In the genomic region with DNA sequence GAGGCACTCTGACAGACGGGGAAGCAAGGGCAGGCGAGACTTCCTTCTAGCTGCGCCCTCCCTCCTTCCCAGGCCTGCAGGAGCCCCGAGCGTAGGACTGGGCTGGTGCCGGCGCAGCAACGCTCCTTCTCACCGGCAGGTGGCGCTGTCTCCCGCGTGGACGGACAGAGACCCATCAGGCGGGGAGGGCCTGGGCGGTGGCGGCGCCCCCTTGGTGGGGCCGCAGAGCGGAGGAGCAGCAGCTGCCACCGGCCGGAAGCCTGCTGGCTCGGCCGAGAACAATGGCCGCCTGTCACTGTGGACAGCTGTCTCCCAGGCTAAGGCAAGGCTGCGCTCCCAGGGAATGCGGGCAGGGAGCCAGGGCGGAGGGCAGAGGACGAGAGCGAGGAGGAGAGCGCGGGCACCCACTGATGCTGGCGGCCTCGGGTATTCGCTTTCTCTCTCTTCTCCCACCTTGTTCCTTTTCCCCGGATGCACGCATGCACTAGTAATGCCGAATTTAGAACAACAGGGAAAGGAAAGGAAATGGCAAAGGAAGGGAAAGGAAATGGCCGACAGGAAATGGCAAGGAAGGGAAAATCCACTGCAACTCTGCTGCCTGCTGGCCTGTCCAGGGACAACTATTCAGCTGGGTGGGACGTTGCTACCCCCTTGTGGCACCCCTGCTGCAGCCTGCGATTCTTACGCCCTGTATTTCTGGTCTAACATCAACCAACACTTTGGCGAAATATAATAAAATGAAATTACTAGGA, we compare ENCODE assay signal across 1 cellular context.
TF ChIP-seq lines count a peak whose summit lies in the region.

No MANE protein-coding gene starts in this region.

TF ChIP-seq in GM12878, 131 proteins besides CTCF, POLR2A, EP300 and RAD21 (continued from another document):
- TF ChIP-seq, protein P1, sequence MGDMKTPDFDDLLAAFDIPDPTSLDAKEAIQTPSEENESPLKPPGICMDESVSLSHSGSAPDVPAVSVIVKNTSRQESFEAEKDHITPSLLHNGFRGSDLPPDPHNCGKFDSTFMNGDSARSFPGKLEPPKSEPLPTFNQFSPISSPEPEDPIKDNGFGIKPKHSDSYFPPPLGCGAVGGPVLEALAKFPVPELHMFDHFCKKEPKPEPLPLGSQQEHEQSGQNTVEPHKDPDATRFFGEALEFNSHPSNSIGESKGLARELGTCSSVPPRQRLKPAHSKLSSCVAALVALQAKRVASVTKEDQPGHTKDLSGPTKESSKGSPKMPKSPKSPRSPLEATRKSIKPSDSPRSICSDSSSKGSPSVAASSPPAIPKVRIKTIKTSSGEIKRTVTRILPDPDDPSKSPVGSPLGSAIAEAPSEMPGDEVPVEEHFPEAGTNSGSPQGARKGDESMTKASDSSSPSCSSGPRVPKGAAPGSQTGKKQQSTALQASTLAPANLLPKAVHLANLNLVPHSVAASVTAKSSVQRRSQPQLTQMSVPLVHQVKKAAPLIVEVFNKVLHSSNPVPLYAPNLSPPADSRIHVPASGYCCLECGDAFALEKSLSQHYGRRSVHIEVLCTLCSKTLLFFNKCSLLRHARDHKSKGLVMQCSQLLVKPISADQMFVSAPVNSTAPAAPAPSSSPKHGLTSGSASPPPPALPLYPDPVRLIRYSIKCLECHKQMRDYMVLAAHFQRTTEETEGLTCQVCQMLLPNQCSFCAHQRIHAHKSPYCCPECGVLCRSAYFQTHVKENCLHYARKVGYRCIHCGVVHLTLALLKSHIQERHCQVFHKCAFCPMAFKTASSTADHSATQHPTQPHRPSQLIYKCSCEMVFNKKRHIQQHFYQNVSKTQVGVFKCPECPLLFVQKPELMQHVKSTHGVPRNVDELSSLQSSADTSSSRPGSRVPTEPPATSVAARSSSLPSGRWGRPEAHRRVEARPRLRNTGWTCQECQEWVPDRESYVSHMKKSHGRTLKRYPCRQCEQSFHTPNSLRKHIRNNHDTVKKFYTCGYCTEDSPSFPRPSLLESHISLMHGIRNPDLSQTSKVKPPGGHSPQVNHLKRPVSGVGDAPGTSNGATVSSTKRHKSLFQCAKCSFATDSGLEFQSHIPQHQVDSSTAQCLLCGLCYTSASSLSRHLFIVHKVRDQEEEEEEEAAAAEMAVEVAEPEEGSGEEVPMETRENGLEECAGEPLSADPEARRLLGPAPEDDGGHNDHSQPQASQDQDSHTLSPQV (IDR thresholded peaks at IDR 0.05) = peak; percentile 65; the same call in 1 of the 2 replicates
